1 cellular context compared by ENCODE assay signal in genomic region chr1:23825076-23825761, GRCh38.
TF ChIP-seq lines count a peak whose summit lies in the region.

HMGCL (minus strand) TSS chr1:23825429; CDS start chr1:23825415, 14 bp downstream.

TF ChIP-seq in K562, 482 proteins besides CTCF, POLR2A, EP300 and RAD21 (continued from another document and continues in another):
- no peak for TF ChIP-seq RERE (CRISPR knock-in tag; IDR thresholded peaks at IDR 0.05; ENCODE audit: borderline replicate concordance)
- peak; percentile 91 for TF ChIP-seq RBBP5 (IDR thresholded peaks at IDR 0.05; ENCODE audit: borderline replicate concordance, insufficient read depth, low read length, poor library complexity, severe bottlenecking)
- TF ChIP-seq ZC3H4 (CRISPR knock-in tag; IDR thresholded peaks at IDR 0.05; ENCODE audit: borderline replicate concordance) = 0 out of 2 replicates have a peak, but pooled peaks have one; percentile 2
- TF ChIP-seq BCLAF1 (IDR thresholded peaks at IDR 0.05; ENCODE audit: borderline replicate concordance in 1 of 2, control insufficient read depth in 1 of 2, low read depth in 2 of 2, low read length in 1 of 2) = no peak
- TF ChIP-seq ZBTB12 (CRISPR knock-in tag; IDR thresholded peaks at IDR 0.05) = no peak
- TF ChIP-seq ZNF668 (CRISPR knock-in tag; IDR thresholded peaks at IDR 0.05) = no peak
- TF ChIP-seq HEY1 (CRISPR knock-in tag; IDR thresholded peaks at IDR 0.05; ENCODE audit: borderline replicate concordance) = no peak
- no peak for TF ChIP-seq NBN (IDR thresholded peaks at IDR 0.05; ENCODE audit: low read depth)
- no peak; the same call in 1 of the 2 replicates for TF ChIP-seq DPF2 (IDR thresholded peaks at IDR 0.05)
- no peak for TF ChIP-seq MTF1 (CRISPR knock-in tag; IDR thresholded peaks at IDR 0.05; ENCODE audit: borderline replicate concordance)
- no peak for TF ChIP-seq MYBL2 (IDR thresholded peaks at IDR 0.05; ENCODE audit: low read depth)
- no peak for TF ChIP-seq MYBL2 (CRISPR knock-in tag; IDR thresholded peaks at IDR 0.05; ENCODE audit: borderline replicate concordance)
- no peak for TF ChIP-seq SRSF7 (optimal IDR thresholded peaks at IDR 0.05; ENCODE audit: low read depth, low read length)
- TF ChIP-seq BCL6 (CRISPR knock-in tag; IDR thresholded peaks at IDR 0.05) = no peak
- TF ChIP-seq TBP (optimal IDR thresholded peaks at IDR 0.05; ENCODE audit: low read depth, low read length) = peak; percentile 90
- peak; percentile 86 for TF ChIP-seq RUNX1 (IDR thresholded peaks at IDR 0.05; ENCODE audit: low read depth)
- no peak for TF ChIP-seq BDP1 (IDR thresholded peaks at IDR 0.05; ENCODE audit: insufficient read depth, insufficient read length)
- TF ChIP-seq ZNF12 (CRISPR knock-in tag; IDR thresholded peaks at IDR 0.05) = no peak
- no peak for TF ChIP-seq BRD9 (IDR thresholded peaks at IDR 0.05; ENCODE audit: low read depth, partially characterized antibody)
- TF ChIP-seq PHB2 (IDR thresholded peaks at IDR 0.05; ENCODE audit: low read depth) = no peak
- TF ChIP-seq HDAC2 (IDR thresholded peaks at IDR 0.05) = peak; percentile 55; the same call in 1 of the 2 replicates
- TF ChIP-seq ZFP30 (CRISPR knock-in tag; IDR thresholded peaks at IDR 0.05; ENCODE audit: borderline replicate concordance) = no peak
- TF ChIP-seq L3MBTL2 (IDR thresholded peaks at IDR 0.05) = peak; percentile 75
- peak in 1 of 2 experiments; percentile 57; a peak in 1 of 3 replicates for TF ChIP-seq CBX3 (IDR thresholded peaks at IDR 0.05; ENCODE audit: borderline replicate concordance in 1 of 2, low read length in 2 of 2)
- no peak for TF ChIP-seq PATZ1 (CRISPR knock-in tag; IDR thresholded peaks at IDR 0.05; ENCODE audit: borderline replicate concordance)
- TF ChIP-seq DDX20 (tag; IDR thresholded peaks at IDR 0.05; ENCODE audit: low read depth) = no peak
- TF ChIP-seq THRAP3 (IDR thresholded peaks at IDR 0.05; ENCODE audit: borderline replicate concordance) = no peak
- TF ChIP-seq TCF15 (CRISPR knock-in tag; IDR thresholded peaks at IDR 0.05) = no peak
- TF ChIP-seq PHB (CRISPR knock-in tag; IDR thresholded peaks at IDR 0.05) = no peak
- TF ChIP-seq EZH2 (IDR thresholded peaks at IDR 0.05; ENCODE audit: borderline replicate concordance, low read depth, low read length) = no peak
- TF ChIP-seq ZNF175 (CRISPR knock-in tag; IDR thresholded peaks at IDR 0.05; ENCODE audit: low read depth) = 0 out of 2 replicates have a peak, but pooled peaks have one; percentile 49
- TF ChIP-seq CEBPZ (IDR thresholded peaks at IDR 0.05; ENCODE audit: borderline replicate concordance, low read depth, low read length) = no peak
- peak; percentile 61 for TF ChIP-seq CBFA2T2 (conservative IDR thresholded peaks at IDR 0.05)
- peak; percentile 98 for TF ChIP-seq C11orf30 (IDR thresholded peaks at IDR 0.05; ENCODE audit: low read depth)
- no peak for TF ChIP-seq SMARCA4 (IDR thresholded peaks at IDR 0.05)
- TF ChIP-seq PURB (CRISPR knock-in tag; IDR thresholded peaks at IDR 0.05; ENCODE audit: low read depth) = no peak
- TF ChIP-seq ATF6 (CRISPR knock-in tag; IDR thresholded peaks at IDR 0.05) = no peak
- TF ChIP-seq GTF2E2 (tag; IDR thresholded peaks at IDR 0.05) = peak; percentile 85
- peak; percentile 94 for TF ChIP-seq USF2 (CRISPR knock-in tag; IDR thresholded peaks at IDR 0.05)
- TF ChIP-seq PML (IDR thresholded peaks at IDR 0.05; ENCODE audit: low read length) = peak; percentile 81; the same call in 1 of the 2 replicates
- TF ChIP-seq ZNF551 (CRISPR knock-in tag; IDR thresholded peaks at IDR 0.05) = no peak
- peak; percentile 46; the same call in 1 of the 2 replicates for TF ChIP-seq ZNF644 (tag; IDR thresholded peaks at IDR 0.05; ENCODE audit: low read depth)
- no peak for TF ChIP-seq RBM22 (IDR thresholded peaks at IDR 0.05; ENCODE audit: low read depth, low read length, poor library complexity, severe bottlenecking)
- peak; percentile 68; the same call in 1 of the 2 replicates for TF ChIP-seq ZBTB17 (CRISPR knock-in tag; IDR thresholded peaks at IDR 0.05)
